20 cellular contexts compared by ENCODE assay signal in the genomic region with DNA sequence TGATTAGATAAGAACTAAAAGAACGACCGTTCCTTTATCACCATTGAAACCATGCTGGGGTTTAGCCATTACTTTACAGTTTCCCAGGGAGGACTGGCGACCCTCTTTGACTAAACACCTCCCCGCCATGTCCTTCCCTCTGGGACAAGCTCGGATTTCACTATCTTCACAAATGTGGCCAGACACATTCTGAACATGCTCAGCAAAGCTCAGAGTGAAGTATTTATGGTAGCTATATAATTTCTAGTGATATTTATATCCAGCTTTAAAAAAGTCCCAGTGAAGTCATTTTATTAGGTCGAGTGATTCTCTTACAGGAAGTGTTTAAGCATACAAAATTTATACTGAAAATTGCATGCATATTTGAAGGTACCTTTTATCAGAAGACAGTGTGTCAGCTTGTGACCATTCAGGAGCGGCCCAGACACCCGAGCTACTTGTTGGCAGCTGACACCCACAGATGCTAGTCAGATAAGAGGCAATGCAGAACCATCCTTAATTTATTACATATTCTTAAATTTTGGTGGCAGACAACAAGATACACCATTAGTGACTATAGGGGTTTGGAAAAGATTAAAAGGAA. TPM values are rescaled to one million over a fixed set of nuclear protein-coding genes. Genes with fewer than 3 reads are reported as not detected.
A peak's percentile ranks its signal among the peaks of the same experiment; 100 is the strongest.
DNase-seq lines count a peak whose midpoint lies in the region; ATAC-seq and TF ChIP-seq lines count a peak whose summit lies in the region.
"Had no signal": no experiment of that assay in that cellular context is flagged by ENCODE, and none has a peak within 500 bp of the region (broad histone marks: within the 10 kb centered on the region; RNA-seq: fewer than 3 reads in every experiment).

No MANE protein-coding gene starts in this region.

- H3K9me3 Mint-ChIP-seq in naive B cell = no peaks in the 10 kb centered on the region
- no peaks in the 10 kb centered on the region for H3K9me3 Mint-ChIP-seq in Caco-2 (ENCODE audit: unreplicated experiment)
- H3K9me3 Mint-ChIP-seq: activated naive CD8-positive, alpha-beta T cell treated with anti-CD3 and anti-CD28 coated beads, Interleukin-2, amount 10 ng/mL, durations not matched to agents 7 days and 5 days had no signal

- no peak for DNase-seq in SK-N-MC (ENCODE audit: low read depth, low spot score)
- DNase-seq in naive B cell = peak; percentile 33
- no peak for DNase-seq in effector CD4-positive, alpha-beta T cell
- no peak for DNase-seq in SIG-M5 treated with dmso at 0.1 percent for 504 hours (lab: John Stamatoyannopoulos, UW; ENCODE audit: unreplicated experiment)
- no peak for DNase-seq in Caco-2
- DNase-seq: activated naive CD8-positive, alpha-beta T cell treated with anti-CD3 and anti-CD28 coated beads, Interleukin-2, amount 10 ng/mL, durations not matched to agents 7 days and 5 days; AML-193; DND-41; effector memory CD4-positive, alpha-beta T cell; NCI-H187; NCI-H774; RPMI8226; T-helper 2 cell had no signal

- H3K27me3 Mint-ChIP-seq in naive B cell = no peaks in the 10 kb centered on the region
- H3K27me3 Mint-ChIP-seq in Caco-2 (ENCODE audit: insufficient read depth, unreplicated experiment) = no peaks in the 10 kb centered on the region
- H3K27me3 Mint-ChIP-seq: activated naive CD8-positive, alpha-beta T cell treated with anti-CD3 and anti-CD28 coated beads, Interleukin-2, amount 10 ng/mL, durations not matched to agents 7 days and 5 days had no signal

- peak overlapping the region in 1 of 11 experiments; percentile 26; a peak in 1 of 22 replicates for H3K9ac ChIP-seq in BLaER1 treated with 17β-estradiol and CSF1 and Interleukin-3, amounts not matched to agents 10 nM and 100 nM
- H3K9ac ChIP-seq in SK-N-MC (ENCODE audit: insufficient read length) = no peak overlapping the region

- POLR2A ChIA-PET in Caco-2 (lab: Charles Lee) = interaction anchor here (0.7 kb wide), 1 partner anchor 236 kb away, joined by 8 read pairs; no protein-coding TSS in a partner anchor

- peaks cover 69 to 100% (median 97%) of the 10 kb centered on the region in 10 experiments for H3K4me1 ChIP-seq in BLaER1 treated with 17β-estradiol and CSF1 and Interleukin-3, amounts not matched to agents 10 nM and 100 nM
- H3K4me1 ChIP-seq in DOHH2 (ENCODE audit: control insufficient read depth, low read length) (peaks cover 100% of the 10 kb centered on the region), Caco-2 (no peaks in the 10 kb centered on the region)
- H3K4me1 ChIP-seq: prostate gland, suprapubic skin had no signal

- BruUV-seq in Caco-2 (replicated peaks; lab: Mats Ljungman, UMichigan) = no TSS peak

- H3K36me3 Mint-ChIP-seq in naive B cell (peaks cover 0 to 5% of the 10 kb centered on the region in 2 donors), Caco-2 (ENCODE audit: insufficient read depth, unreplicated experiment) (no peaks in the 10 kb centered on the region)

- H3K9me2 ChIP-seq in DOHH2 (replicated peaks; ENCODE audit: control insufficient read depth, low read length) = no peaks in the 10 kb centered on the region

- H3K4me3 Mint-ChIP-seq in naive B cell (peak overlapping the region; percentile 47 to 93 (median 86)), Caco-2 (ENCODE audit: unreplicated experiment) (no peak overlapping the region)
- H3K4me3 Mint-ChIP-seq: activated naive CD8-positive, alpha-beta T cell treated with anti-CD3 and anti-CD28 coated beads, Interleukin-2, amount 10 ng/mL, durations not matched to agents 7 days and 5 days had no signal

- H3K36me3 ChIP-seq in BLaER1 treated with 17β-estradiol and CSF1 and Interleukin-3, amounts not matched to agents 10 nM and 100 nM = peaks cover 13 to 75% (median 48%) of the 10 kb centered on the region in 11 experiments
- H3K36me3 ChIP-seq in DOHH2 (ENCODE audit: control insufficient read depth, low read length) (peaks cover 49% of the 10 kb centered on the region), SK-N-MC (ENCODE audit: insufficient read depth, low read length) (peaks cover 11% of the 10 kb centered on the region; the same call in 1 of the 2 replicates), Caco-2 (ENCODE audit: control insufficient read depth, insufficient read depth, low read length) (no peaks in the 10 kb centered on the region)
- H3K36me3 ChIP-seq: prostate gland had no signal

- peaks cover 18 to 81% (median 35%) of the 10 kb centered on the region in 11 experiments; a peak in 19 of 22 replicates for H4K20me1 ChIP-seq in BLaER1 treated with 17β-estradiol and CSF1 and Interleukin-3, amounts not matched to agents 10 nM and 100 nM
- H4K20me1 ChIP-seq in DOHH2 (ENCODE audit: control insufficient read depth, insufficient read depth, low read depth, low read length) = no peaks in the 10 kb centered on the region

- H3K4me2 ChIP-seq in BLaER1 treated with 17β-estradiol and CSF1 and Interleukin-3, amounts not matched to agents 10 nM and 100 nM = peak overlapping the region in 10 of 11 experiments; percentile 9 to 99 (median 90); a peak in 16 of 22 replicates
- peak overlapping the region; percentile 98 for H3K4me2 ChIP-seq in DOHH2 (ENCODE audit: low read length)

- peaks cover 53% of the 10 kb centered on the region for H3F3A ChIP-seq in DOHH2 (ENCODE audit: control insufficient read depth, insufficient read depth)

- H3K9me3 ChIP-seq in BLaER1 treated with 17β-estradiol and CSF1 and Interleukin-3, amounts not matched to agents 10 nM and 100 nM (replicated peaks in 1 of 11) = no peaks in the 10 kb centered on the region
- H3K9me3 ChIP-seq in DOHH2 (ENCODE audit: control insufficient read depth, insufficient read depth, low read length) (no peaks in the 10 kb centered on the region), SK-N-MC (ENCODE audit: low read depth, low read length) (no peaks in the 10 kb centered on the region), Caco-2 (no peaks in the 10 kb centered on the region)
- H3K9me3 ChIP-seq: prostate gland, suprapubic skin had no signal

- H3K27ac Mint-ChIP-seq in naive B cell (peak overlapping the region; percentile 94 to 99 (median 97)), Caco-2 (ENCODE audit: unreplicated experiment) (no peak overlapping the region)
- H3K27ac Mint-ChIP-seq: activated naive CD8-positive, alpha-beta T cell treated with anti-CD3 and anti-CD28 coated beads, Interleukin-2, amount 10 ng/mL, durations not matched to agents 7 days and 5 days had no signal

- H3K27ac ChIP-seq in BLaER1 treated with 17β-estradiol and CSF1 and Interleukin-3, amounts not matched to agents 10 nM and 100 nM = peak overlapping the region in 3 of 11 experiments; percentile 5 to 29 (median 8); a peak in 3 of 22 replicates
- H3K27ac ChIP-seq in DOHH2 (ENCODE audit: low read depth, low read length) (peak overlapping the region; percentile 94), SK-N-MC (peak overlapping the region; percentile 67)
- H3K27ac ChIP-seq: cardiac muscle cell, prostate gland, suprapubic skin had no signal

- H3K4me3 ChIP-seq in BLaER1 treated with 17β-estradiol and CSF1 and Interleukin-3, amounts not matched to agents 10 nM and 100 nM = no peak overlapping the region
- H3K4me3 ChIP-seq in DOHH2 (ENCODE audit: low read length) = peak overlapping the region; percentile 74
- H3K4me3 ChIP-seq in SK-N-MC = 0 out of 2 replicates have a peak overlapping the region, but pooled peaks have one; percentile 9
- no peak overlapping the region for H3K4me3 ChIP-seq in Caco-2 (ENCODE audit: low read depth, low read length)
- H3K4me3 ChIP-seq: cardiac muscle cell, prostate gland, suprapubic skin had no signal

- H3K4me1 Mint-ChIP-seq in naive B cell = peaks cover 79 to 97% (median 95%) of the 10 kb centered on the region in 3 donors
- peaks cover 6% of the 10 kb centered on the region for H3K4me1 Mint-ChIP-seq in Caco-2 (ENCODE audit: low read depth, unreplicated experiment)

- CTCF ChIA-PET in Caco-2 (lab: Charles Lee) = interaction anchor here (1.2 kb wide), 1 partner anchor 66 kb away, joined by 5 read pairs; no protein-coding TSS in a partner anchor

- peak; percentile 33 to 43 for ATAC-seq in naive B cell (ENCODE audit: low read depth in 2 of 2)
- ATAC-seq: activated CD4-positive, CD25-positive, alpha-beta regulatory T cell treated with anti-CD3 and anti-CD28 coated beads, Interleukin-2, amount 50 U/mL, for 24 hours; left lobe of liver had no signal

- no peaks in the 10 kb centered on the region for H3K27me3 ChIP-seq in BLaER1 treated with 17β-estradiol and CSF1 and Interleukin-3, amounts not matched to agents 10 nM and 100 nM
- H3K27me3 ChIP-seq in DOHH2 (ENCODE audit: control insufficient read depth, low read length) = no peaks in the 10 kb centered on the region
- H3K27me3 ChIP-seq in Caco-2 (replicated peaks; ENCODE audit: control insufficient read depth, insufficient read depth, low read length) = no peaks in the 10 kb centered on the region
- H3K27me3 ChIP-seq: cardiac muscle cell, suprapubic skin had no signal

- H3K79me2 ChIP-seq in DOHH2 (ENCODE audit: control insufficient read depth, low read length) = peaks cover 48% of the 10 kb centered on the region

- intact Hi-C loops in Caco-2 (cut with micrococcal nuclease; ENCODE audit: unreplicated experiment) = no loop called here

- no peak for TF ChIP-seq CTCF in DOHH2 (IDR thresholded peaks at IDR 0.05; ENCODE audit: low read depth, low read length, poor library complexity, severe bottlenecking)
- no peak for TF ChIP-seq CTCF in Caco-2 (IDR thresholded peaks at IDR 0.05; ENCODE audit: insufficient read depth in 1 of 2, low read depth in 1 of 2, low read length in 1 of 2, severe bottlenecking in 1 of 2, unreplicated experiment in 1 of 2)

RNA-seq across cellular contexts. Expression of gene NIN, which starts 36.8 kb away (rescaled TPM):
- 100 to 1,000 TPM in 1 of 6 donors, 10 to 100 TPM in 5; 20.2 to 100 (median 51.1) TPM for polyA plus RNA-seq in naive B cell (ENCODE audit: low read depth in 6 of 6)
- 11.2 and 16.9 TPM in 2 replicates for total RNA-seq in Caco-2 (2022)

Comparison
In these comparisons a context has a peak if more than half of its experiments do, and no peak if none do; other contexts are left out.
1. H3K4me3 ChIP-seq: peak in DOHH2 (single experiment) and SK-N-MC (single experiment); none in BLaER1 treated with 17β-estradiol and CSF1 and Interleukin-3, amounts not matched to agents 10 nM and 100 nM (0 of 10) and Caco-2 (single experiment).